8 cellular contexts compared by ENCODE assay signal in genomic region chr14:99270491-99271287, GRCh38. TPM values are rescaled to one million over a fixed set of nuclear protein-coding genes. Genes with fewer than 3 reads are reported as not detected.
DNase-seq lines count a peak whose midpoint lies in the region; ATAC-seq, FAIRE-seq and TF ChIP-seq lines count a peak whose summit lies in the region.

No MANE protein-coding gene starts in this region.

- no peaks in the 10 kb centered on the region for H3K9me3 ChIP-seq in BLaER1

- H3K27me3 ChIP-seq in BLaER1 = peaks cover 99% of the 10 kb centered on the region

- peak overlapping the region; percentile 81 for H3K4me3 ChIP-seq in BLaER1

- peak overlapping the region; percentile 81 for H3K27ac ChIP-seq in BLaER1

- no peaks in the 10 kb centered on the region for H3K9me3 Mint-ChIP-seq in activated naive CD8-positive, alpha-beta T cell treated with anti-CD3 and anti-CD28 coated beads for 36 hours
- H3K9me3 Mint-ChIP-seq in memory B cell = no peaks in the 10 kb centered on the region

- H3K36me3 ChIP-seq in BLaER1 = no peaks in the 10 kb centered on the region

- H4K20me1 ChIP-seq in BLaER1 = peaks cover 61% of the 10 kb centered on the region

- H3K27me3 Mint-ChIP-seq in activated naive CD8-positive, alpha-beta T cell treated with anti-CD3 and anti-CD28 coated beads for 36 hours = peaks cover 3% of the 10 kb centered on the region
- H3K27me3 Mint-ChIP-seq in memory B cell = peaks cover 37% of the 10 kb centered on the region

- peak overlapping the region; percentile 84 for H3K4me2 ChIP-seq in BLaER1

- H3K36me3 Mint-ChIP-seq in activated naive CD8-positive, alpha-beta T cell treated with anti-CD3 and anti-CD28 coated beads for 36 hours = peaks cover 37% of the 10 kb centered on the region
- peaks cover 5% of the 10 kb centered on the region for H3K36me3 Mint-ChIP-seq in memory B cell

- no peak for DNase-seq in activated naive CD8-positive, alpha-beta T cell treated with anti-CD3 and anti-CD28 coated beads for 36 hours
- DNase-seq in memory B cell (ENCODE audit: low spot score in 2 of 2) (no peak), NCI-H1436 (lab: John Stamatoyannopoulos, UW) (no peak), RCC 7860 (ENCODE audit: low spot score) (no peak)

- TF ChIP-seq RAD21 in Ishikawa (IDR thresholded peaks at IDR 0.05; ENCODE audit: low read depth) = no peak

- H3K4me1 ChIP-seq in BLaER1 = peaks cover 54% of the 10 kb centered on the region

- no peak for ATAC-seq in memory B cell (ENCODE audit: low read depth)
- no peak for ATAC-seq in GM21367 (IDR thresholded peaks at IDR 0.05; ENCODE audit: unreplicated experiment)
- no peak for ATAC-seq in HG02678 (IDR thresholded peaks at IDR 0.05; ENCODE audit: unreplicated experiment)

- peaks cover 37% of the 10 kb centered on the region for H3K4me1 Mint-ChIP-seq in activated naive CD8-positive, alpha-beta T cell treated with anti-CD3 and anti-CD28 coated beads for 36 hours
- peaks cover 18% of the 10 kb centered on the region for H3K4me1 Mint-ChIP-seq in memory B cell

- H3K9ac ChIP-seq in BLaER1 = peak overlapping the region; percentile 82

- no peak for TF ChIP-seq EP300 in Ishikawa (IDR thresholded peaks at IDR 0.05; ENCODE audit: borderline replicate concordance)

- FAIRE-seq in RCC 7860 (lab: Jason Lieb, UNC) = no peak

- peak overlapping the region; percentile 89 for H3K4me3 Mint-ChIP-seq in activated naive CD8-positive, alpha-beta T cell treated with anti-CD3 and anti-CD28 coated beads for 36 hours
- H3K4me3 Mint-ChIP-seq in memory B cell = no peak overlapping the region

- H3K27ac Mint-ChIP-seq in activated naive CD8-positive, alpha-beta T cell treated with anti-CD3 and anti-CD28 coated beads for 36 hours = peak overlapping the region; percentile 99
- H3K27ac Mint-ChIP-seq in memory B cell = peak overlapping the region; percentile 75

TF ChIP-seq in Ishikawa, 13 proteins besides CTCF, POLR2A, EP300 and RAD21:
- TF ChIP-seq ZBTB7A (IDR thresholded peaks at IDR 0.05; ENCODE audit: low read depth) (0 out of 2 replicates have a peak, but pooled peaks have one; percentile 19), YY1 (IDR thresholded peaks at IDR 0.05; ENCODE audit: low read depth) (no peak)

RNA-seq across cellular contexts. Expression of gene BCL11B, which starts 1.3 kb away (rescaled TPM):
- 10 to 100 TPM; 38.9 to 40.3 TPM for total RNA-seq in activated naive CD8-positive, alpha-beta T cell treated with anti-CD3 and anti-CD28 coated beads for 36 hours
